In the genomic region with DNA sequence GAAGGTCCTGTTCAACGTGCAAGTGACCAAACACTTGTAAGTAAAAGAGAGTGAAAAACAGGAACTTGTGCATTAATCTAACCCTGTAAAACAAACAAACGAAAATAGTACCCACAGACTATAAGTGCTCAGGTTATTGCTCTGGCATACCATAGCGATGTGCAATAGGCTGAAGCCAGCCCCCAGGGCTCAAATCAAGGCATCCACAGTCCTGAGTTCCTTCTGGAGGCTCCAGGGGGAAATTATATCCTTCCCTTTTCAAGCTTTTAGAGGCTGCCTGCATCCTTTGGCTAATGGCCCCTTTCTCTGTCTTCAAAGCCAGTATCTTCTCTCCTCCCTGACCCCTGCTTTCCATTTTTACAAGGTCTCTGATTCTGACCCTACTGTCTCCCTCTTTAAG, we compare ENCODE assay signal across 11 cellular contexts.
"Had no signal": no experiment of that assay in that cellular context is flagged by ENCODE, and none has a peak within 500 bp of the region (broad histone marks: within the 10 kb centered on the region; RNA-seq: fewer than 3 reads in every experiment).

No MANE protein-coding gene starts in this region.

- H3K27me3 ChIP-seq: hepatocyte, spleen, upper lobe of right lung had no signal

- H2AFZ ChIP-seq: hepatocyte had no signal

- H3K36me3 ChIP-seq: spleen, thoracic aorta, upper lobe of right lung, WERI-Rb-1 had no signal

- DNase-seq: activated CD4-positive, alpha-beta T cell treated with anti-CD3 and anti-CD28 coated beads, Interleukin-2, amount 50 U/mL, for 48 hours; activated CD8-positive, alpha-beta memory T cell treated with anti-CD3 and anti-CD28 coated beads, Interleukin-2, amount 10 ng/mL, durations not matched to agents 7 days and 5 days; effector CD8-positive, alpha-beta T cell; left cardiac atrium; spleen; stimulated activated CD4-positive, alpha-beta T cell treated with anti-CD3 and anti-CD28 coated beads, Interleukin-4, amount 100 ng/mL, for 4 hours; upper lobe of right lung; WERI-Rb-1 had no signal

- H3K4me1 ChIP-seq: upper lobe of right lung had no signal

- H3K4me3 ChIP-seq: hepatocyte, spleen, thoracic aorta, upper lobe of right lung had no signal

- H3K27ac ChIP-seq: hepatocyte, spleen, thoracic aorta, upper lobe of right lung, WERI-Rb-1 had no signal

- ATAC-seq: activated CD8-positive, alpha-beta memory T cell treated with anti-CD3 and anti-CD28 coated beads, Interleukin-2, amount 10 ng/mL, durations not matched to agents 7 days and 5 days; left cardiac atrium; stimulated activated memory B cell treated with anti-CD40 and anti-IgM and Interleukin-4, amounts not matched to agents 10 μg/mL and 1 μg/mL and 100 μg/mL, for 72 hours; upper lobe of right lung had no signal

- H3K4me2 ChIP-seq: hepatocyte had no signal

- H3K9me3 ChIP-seq: spleen, thoracic aorta, upper lobe of right lung had no signal
